8 cellular contexts compared by ENCODE assay signal in the genomic region with DNA sequence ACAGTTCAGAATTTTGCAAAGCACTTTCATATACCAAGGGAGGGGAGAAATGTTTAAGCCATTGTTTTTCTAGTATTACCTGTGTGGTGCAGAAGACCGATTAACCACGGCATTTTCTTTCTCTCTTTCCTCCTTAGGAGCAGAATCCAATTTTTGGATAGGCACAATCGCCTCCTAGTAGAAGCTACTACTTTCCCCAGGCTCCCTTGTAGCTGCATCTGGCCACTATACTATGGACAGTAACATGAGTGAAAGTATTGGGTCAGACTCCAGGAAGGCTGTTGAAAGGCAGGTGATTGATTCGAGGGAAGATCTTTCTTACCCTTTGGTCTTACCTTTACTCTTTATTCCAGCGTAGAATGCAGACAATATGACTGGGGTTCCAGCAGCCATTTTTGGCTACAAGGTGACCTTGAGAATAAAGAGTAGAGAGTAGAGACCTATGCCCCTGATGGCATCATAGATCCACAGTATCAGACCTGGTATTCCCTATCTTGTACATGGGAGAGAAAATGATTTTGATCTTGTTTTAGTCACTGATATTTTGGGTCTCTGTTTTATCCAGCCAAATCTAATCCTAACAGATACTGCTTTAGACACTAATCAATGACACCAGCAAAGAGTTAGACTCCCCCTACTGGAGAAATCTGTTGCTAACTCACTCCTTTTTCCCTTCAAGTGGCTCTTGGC.
DNase-seq lines count a peak whose midpoint lies in the region; ATAC-seq and TF ChIP-seq lines count a peak whose summit lies in the region.

No MANE protein-coding gene starts in this region.

- H3K36me3 ChIP-seq in CD8-positive, alpha-beta T cell (ENCODE audit: insufficient read depth, low read length), result no peaks in the 10 kb centered on the region
- H3K36me3 ChIP-seq in SK-N-MC (ENCODE audit: insufficient read depth, low read length) (no peaks in the 10 kb centered on the region), psoas muscle (ENCODE audit: insufficient read depth in 1 of 2, low read depth in 1 of 2) (no peaks in the 10 kb centered on the region), sigmoid colon (no peaks in the 10 kb centered on the region)

- no peak for DNase-seq in CD8-positive, alpha-beta T cell
- DNase-seq in LHCN-M2 (ENCODE audit: low read depth) (peak; percentile 26), SK-N-MC (ENCODE audit: low read depth, low spot score) (peak; percentile 75), fibroblast of the aortic adventitia (ENCODE audit: low read depth) (peak; percentile 79), psoas muscle (no peak), NK-92 (lab: John Stamatoyannopoulos, UW; ENCODE audit: unreplicated experiment) (no peak), sigmoid colon (no peak)

- WGBS in psoas muscle, 3 donors, result 89 to 90% (median 90%) methylated on average over 5 of the region's 5 CpGs
- WGBS in sigmoid colon, 2 donors, result 88 to 91% methylated on average over 5 of the region's 5 CpGs

- TF ChIP-seq CTCF in CD8-positive, alpha-beta T cell (IDR thresholded peaks at IDR 0.05), result peak; percentile 89
- TF ChIP-seq CTCF in fibroblast of the aortic adventitia (IDR thresholded peaks at IDR 0.05; ENCODE audit: insufficient read depth, low read length) (peak; percentile 89), psoas muscle (IDR thresholded peaks at IDR 0.05) (peak; percentile 21), sigmoid colon (IDR thresholded peaks at IDR 0.05) (no peak)

- intact Hi-C loops in CD8-positive, alpha-beta T cell (cut with DNase I, micrococcal nuclease), result loop anchor here (1.0 to 5.0 kb wide), 4 partner anchors 30 to 162 kb away; a partner anchor contains a TSS
- intact Hi-C loops in psoas muscle (cut with DNase I) (no loop called here), sigmoid colon (cut with DNase I) (no loop called here)

- no peak overlapping the region for H3K4me3 ChIP-seq in CD8-positive, alpha-beta T cell (ENCODE audit: low read depth, low read length)
- H3K4me3 ChIP-seq in SK-N-MC, result no peak overlapping the region; the same call in 1 of the 2 replicates
- no peak overlapping the region for H3K4me3 ChIP-seq in fibroblast of the aortic adventitia (ENCODE audit: low read depth, low read length)
- H3K4me3 ChIP-seq in psoas muscle, result no peak overlapping the region
- H3K4me3 ChIP-seq in sigmoid colon, result no peak overlapping the region

- peak overlapping the region; percentile 52 for H3K9ac ChIP-seq in SK-N-MC (ENCODE audit: insufficient read length)

- POLR2A ChIA-PET in CD8-positive, alpha-beta T cell (lab: Charles Lee), result interaction anchor here (0.5 kb wide), 1 partner anchor 232 kb away, joined by 3 read pairs; no protein-coding TSS in a partner anchor

- no peak overlapping the region for H3K27ac Mint-ChIP-seq in CD8-positive, alpha-beta T cell

- H3K27me3 Mint-ChIP-seq in CD8-positive, alpha-beta T cell (ENCODE audit: low read depth), result no peaks in the 10 kb centered on the region

- H3K4me1 Mint-ChIP-seq in CD8-positive, alpha-beta T cell (ENCODE audit: low read depth), result peaks cover 19% of the 10 kb centered on the region

- no peaks in the 10 kb centered on the region for H3K27me3 ChIP-seq in CD8-positive, alpha-beta T cell (ENCODE audit: insufficient read depth, low read length)
- H3K27me3 ChIP-seq in psoas muscle (ENCODE audit: insufficient read depth in 3 of 3, low read length in 2 of 3) (no peaks in the 10 kb centered on the region), sigmoid colon (no peaks in the 10 kb centered on the region)

- ATAC-seq in CD8-positive, alpha-beta T cell, result peak; percentile 96
- peak; percentile 70 for ATAC-seq in GM18517 (IDR thresholded peaks at IDR 0.05; ENCODE audit: unreplicated experiment)
- ATAC-seq in psoas muscle, result no peak

- no peak for TF ChIP-seq EP300 in sigmoid colon (IDR thresholded peaks at IDR 0.05)

- no peaks in the 10 kb centered on the region for H3K9me3 Mint-ChIP-seq in CD8-positive, alpha-beta T cell

- H3K27ac ChIP-seq in CD8-positive, alpha-beta T cell (ENCODE audit: low read depth, low read length), result no peak overlapping the region
- peak overlapping the region; percentile 80 for H3K27ac ChIP-seq in SK-N-MC
- no peak overlapping the region for H3K27ac ChIP-seq in psoas muscle
- no peak overlapping the region for H3K27ac ChIP-seq in sigmoid colon

- no peaks in the 10 kb centered on the region for H3K36me3 Mint-ChIP-seq in CD8-positive, alpha-beta T cell

- no peak overlapping the region for H3K4me3 Mint-ChIP-seq in CD8-positive, alpha-beta T cell

- no peak for TF ChIP-seq POLR2A in sigmoid colon (IDR thresholded peaks at IDR 0.05)

- peaks cover 7% of the 10 kb centered on the region for H3K4me1 ChIP-seq in CD8-positive, alpha-beta T cell (ENCODE audit: insufficient read depth, low read length)
- no peaks in the 10 kb centered on the region for H3K4me1 ChIP-seq in psoas muscle
- H3K4me1 ChIP-seq in sigmoid colon, result no peaks in the 10 kb centered on the region

- no peaks in the 10 kb centered on the region for H3K9me3 ChIP-seq in CD8-positive, alpha-beta T cell (ENCODE audit: low read length)
- no peaks in the 10 kb centered on the region for H3K9me3 ChIP-seq in SK-N-MC (ENCODE audit: low read depth, low read length)
- H3K9me3 ChIP-seq in psoas muscle, result no peaks in the 10 kb centered on the region
- H3K9me3 ChIP-seq in sigmoid colon, result no peaks in the 10 kb centered on the region

- CTCF ChIA-PET in CD8-positive, alpha-beta T cell (lab: Charles Lee), result interaction anchor here (0.6 to 10.7 kb wide), 19 partner anchors 9 to 147 kb away, joined by 3 to 97 read pairs (median 7); a partner anchor contains a TSS

Comparison
In these comparisons a context has a peak if more than half of its experiments do, and no peak if none do; other contexts are left out.
1. ATAC-seq: peak in CD8-positive, alpha-beta T cell (single experiment) and GM18517 (single experiment); none in psoas muscle (0 of 4).
2. DNase-seq: peak in LHCN-M2 (single experiment), SK-N-MC (single experiment) and fibroblast of the aortic adventitia (single experiment); none in CD8-positive, alpha-beta T cell (0 of 7), psoas muscle (0 of 2), NK-92 (single experiment) and sigmoid colon (single experiment).
3. CTCF ChIP-seq: peak in CD8-positive, alpha-beta T cell (single experiment), fibroblast of the aortic adventitia (single experiment) and psoas muscle (single experiment); none in sigmoid colon (0 of 4).
4. intact Hi-C loops: an anchor here in CD8-positive, alpha-beta T cell (1.0 to 5.0 kb wide); none called in psoas muscle and sigmoid colon.